Comparison of ENCODE assay signal across 14 cellular contexts in the genomic region with DNA sequence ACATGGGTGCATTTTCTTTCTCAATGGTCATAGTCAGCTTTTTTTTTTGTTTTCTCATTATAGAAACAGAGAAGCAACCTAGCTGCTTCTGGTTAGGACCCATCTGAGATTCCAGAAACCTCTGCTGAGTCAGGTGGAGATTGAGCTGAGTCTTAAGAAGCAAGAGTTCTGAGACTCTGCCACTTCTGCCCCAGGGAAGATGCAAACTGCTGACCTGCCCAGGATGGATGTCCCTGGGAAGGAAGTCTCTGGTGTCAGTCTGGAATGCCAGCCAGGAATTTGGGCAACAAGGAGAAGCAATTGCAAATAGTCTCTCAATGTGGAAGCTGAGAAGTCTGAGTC.
DNase-seq lines count a peak whose midpoint lies in the region; ATAC-seq and TF ChIP-seq lines count a peak whose summit lies in the region.
"Had no signal": no experiment of that assay in that cellular context is flagged by ENCODE, and none has a peak within 500 bp of the region (broad histone marks: within the 10 kb centered on the region; RNA-seq: fewer than 3 reads in every experiment).

No MANE protein-coding gene starts in this region.

- peaks cover 37% of the 10 kb centered on the region for H3F3A ChIP-seq in SK-N-SH (replicated peaks; ENCODE audit: insufficient read depth)

- no peaks in the 10 kb centered on the region for H3K9me2 ChIP-seq in SK-N-SH

- H3K27me3 ChIP-seq in SK-N-SH (ENCODE audit: insufficient read depth) (no peaks in the 10 kb centered on the region), uterus (no peaks in the 10 kb centered on the region)
- H3K27me3 ChIP-seq: stomach had no signal

- no peaks in the 10 kb centered on the region for H3K36me3 ChIP-seq in SK-N-SH (replicated peaks in 1 of 2; ENCODE audit: control insufficient read depth in 1 of 2, insufficient read depth in 2 of 2, low read length in 1 of 2)
- no peaks in the 10 kb centered on the region for H3K36me3 ChIP-seq in uterus
- H3K36me3 ChIP-seq: stomach had no signal

- H4K20me1 ChIP-seq in SK-N-SH (ENCODE audit: insufficient read depth), result no peaks in the 10 kb centered on the region

- no peak for TF ChIP-seq POLR2A in uterus (IDR thresholded peaks at IDR 0.05)

- H3K27ac ChIP-seq in SK-N-SH (ENCODE audit: low read depth in 2 of 2, low read length in 1 of 2) (peak overlapping the region in 1 of 2 experiments; percentile 95; a peak in 2 of 4 replicates), uterus (peak overlapping the region; percentile 62 to 63)
- H3K27ac ChIP-seq: 22Rv1 had no signal

- in situ Hi-C loops in astrocyte of the spinal cord (cut with HindIII; ENCODE audit: low sequenced_read_pairs), result no loop called here

- H3K4me3 ChIP-seq in SK-N-SH (ENCODE audit: low read depth in 2 of 2, low read length in 1 of 2), result no peak overlapping the region
- H3K4me3 ChIP-seq in astrocyte of the spinal cord (ENCODE audit: low read depth, low read length), result no peak overlapping the region
- no peak overlapping the region for H3K4me3 ChIP-seq in uterus
- H3K4me3 ChIP-seq: stomach had no signal

- ATAC-seq in SK-N-SH treated with all-trans-retinoic acid at 6 μM for 48 hours, result no peak
- ATAC-seq in HG02885 (IDR thresholded peaks at IDR 0.05; ENCODE audit: poor library complexity, unreplicated experiment), result peak; percentile 61
- ATAC-seq: activated T-cell treated with anti-CD3 and anti-CD28 coated beads, Interleukin-2, amount 50 U/mL, for 4 hours had no signal

- TF ChIP-seq RAD21 in SK-N-SH (IDR thresholded peaks at IDR 0.05; ENCODE audit: low read length), result no peak

- TF ChIP-seq EP300 in SK-N-SH (IDR thresholded peaks at IDR 0.05; ENCODE audit: borderline replicate concordance in 1 of 2, low read depth in 1 of 2, low read length in 1 of 2), result no peak

- no peak for TF ChIP-seq CTCF in SK-N-SH (IDR thresholded peaks at IDR 0.05)
- no peak for TF ChIP-seq CTCF in astrocyte of the spinal cord (IDR thresholded peaks at IDR 0.05; ENCODE audit: low read depth, low read length)
- no peak for TF ChIP-seq CTCF in uterus (IDR thresholded peaks at IDR 0.05)

- peaks cover 5 to 22% of the 10 kb centered on the region in 2 experiments for H3K4me1 ChIP-seq in SK-N-SH (ENCODE audit: control insufficient read depth in 1 of 2, insufficient read depth in 2 of 2, low read depth in 1 of 2, low read length in 1 of 2)
- peaks cover 0 to 5% of the 10 kb centered on the region in 2 donors for H3K4me1 ChIP-seq in uterus

- intact Hi-C loops in uterus (cut with DNase I; ENCODE audit: low total_unique reads), result loop anchor here (10.0 kb wide), 1 partner anchor 118 kb away; no protein-coding TSS in a partner anchor

- peak overlapping the region; percentile 38; the same call in 1 of the 2 replicates for H3K4me2 ChIP-seq in SK-N-SH

- no peaks in the 10 kb centered on the region for H3K9me3 ChIP-seq in SK-N-SH
- H3K9me3 ChIP-seq in uterus, result no peaks in the 10 kb centered on the region
- H3K9me3 ChIP-seq: stomach had no signal

- POLR2A ChIA-PET in SK-N-SH (lab: Yijun Ruan, JAX), result no interaction called here

- DNase-seq in SK-N-SH, result no peak
- peak; percentile 48 for DNase-seq in astrocyte of the spinal cord (ENCODE audit: low read depth, low spot score)
- DNase-seq in uterus, result no peak
- no peak for DNase-seq in NCI-H146 treated with DMSO at 0.1 percent for 48 hours (lab: John Stamatoyannopoulos, UW; ENCODE audit: unreplicated experiment)
- no peak for DNase-seq in NCI-H2171 (lab: John Stamatoyannopoulos, UW)
- DNase-seq in DMS79 treated with DMSO at 0.1 percent for 48 hours (lab: John Stamatoyannopoulos, UW), result no peak
- DNase-seq: activated CD4-positive, alpha-beta T cell treated with anti-CD3 and anti-CD28 coated beads, Interleukin-2, amount 10 ng/mL, durations not matched to agents 24 days and 14 days; activated T-cell treated with anti-CD3 and anti-CD28 coated beads, Interleukin-2, amount 50 U/mL, for 4 hours; amniotic stem cell; NCI-H510A; stomach had no signal

- peak overlapping the region; percentile 64; the same call in 1 of the 2 replicates for H2AFZ ChIP-seq in SK-N-SH (ENCODE audit: low read depth)

- CTCF ChIA-PET in SK-N-SH (lab: Yijun Ruan, JAX), result interaction anchor here (0.9 to 1.8 kb wide), 3 partner anchors 10 to 126 kb away, joined by 3 to 9 read pairs (median 3); no protein-coding TSS in a partner anchor

- no peaks in the 10 kb centered on the region for H3K79me2 ChIP-seq in SK-N-SH (ENCODE audit: insufficient read depth)

- no peak overlapping the region for H3K9ac ChIP-seq in SK-N-SH

TF ChIP-seq in SK-N-SH, 30 proteins besides CTCF, POLR2A, EP300 and RAD21 (continues in another document):
- no peak for TF ChIP-seq YY1 (IDR thresholded peaks at IDR 0.05; ENCODE audit: low read depth)
- TF ChIP-seq SMC3 (IDR thresholded peaks at IDR 0.05; ENCODE audit: low read depth, low read length), result no peak
- no peak for TF ChIP-seq FOXM1 (IDR thresholded peaks at IDR 0.05; ENCODE audit: low read depth)
- TF ChIP-seq POLR2AphosphoS5 (IDR thresholded peaks at IDR 0.05; ENCODE audit: low read depth, low read length), result no peak
- TF ChIP-seq RFX5 (IDR thresholded peaks at IDR 0.05; ENCODE audit: low read length), result no peak
- no peak for TF ChIP-seq MXI1 (IDR thresholded peaks at IDR 0.05; ENCODE audit: low read depth, low read length)
- TF ChIP-seq TAF1 (IDR thresholded peaks at IDR 0.05; ENCODE audit: borderline replicate concordance, low read depth, low read length), result no peak
- TF ChIP-seq TEAD4 (IDR thresholded peaks at IDR 0.05; ENCODE audit: borderline replicate concordance, insufficient read depth), result no peak
- no peak for TF ChIP-seq CHD2 (IDR thresholded peaks at IDR 0.05; ENCODE audit: low read length, partially characterized antibody)
- no peak for TF ChIP-seq GABPA (IDR thresholded peaks at IDR 0.05; ENCODE audit: low read depth)
- TF ChIP-seq FOSL2 (IDR thresholded peaks at IDR 0.05; ENCODE audit: borderline replicate concordance, low read depth), result no peak
- no peak for TF ChIP-seq IRF3 (IDR thresholded peaks at IDR 0.05; ENCODE audit: low read depth, low read length)
- no peak for TF ChIP-seq USF2 (IDR thresholded peaks at IDR 0.05; ENCODE audit: borderline replicate concordance, low read depth, low read length)
- no peak for TF ChIP-seq SIN3A (IDR thresholded peaks at IDR 0.05; ENCODE audit: borderline replicate concordance, low read depth, low read length)
- TF ChIP-seq ELF1 (IDR thresholded peaks at IDR 0.05), result no peak

TF ChIP-seq in SK-N-SH treated with all-trans-retinoic acid at 6 μM for 48 hours, 23 proteins besides CTCF, POLR2A, EP300 and RAD21:
- TF ChIP-seq CREB5 (CRISPR knock-in tag; IDR thresholded peaks at IDR 0.05; ENCODE audit: low read depth), result no peak
- no peak for TF ChIP-seq ESRRG (CRISPR knock-in tag; IDR thresholded peaks at IDR 0.05)
- no peak for TF ChIP-seq TOX (CRISPR knock-in tag; IDR thresholded peaks at IDR 0.05; ENCODE audit: borderline replicate concordance)
TF ChIP-seq in SK-N-SH treated with all-trans-retinoic acid at 6 μM for 48 hours: peak in this region for 0.
